Comparison of ENCODE assay signal across 21 cellular contexts in the genomic region with DNA sequence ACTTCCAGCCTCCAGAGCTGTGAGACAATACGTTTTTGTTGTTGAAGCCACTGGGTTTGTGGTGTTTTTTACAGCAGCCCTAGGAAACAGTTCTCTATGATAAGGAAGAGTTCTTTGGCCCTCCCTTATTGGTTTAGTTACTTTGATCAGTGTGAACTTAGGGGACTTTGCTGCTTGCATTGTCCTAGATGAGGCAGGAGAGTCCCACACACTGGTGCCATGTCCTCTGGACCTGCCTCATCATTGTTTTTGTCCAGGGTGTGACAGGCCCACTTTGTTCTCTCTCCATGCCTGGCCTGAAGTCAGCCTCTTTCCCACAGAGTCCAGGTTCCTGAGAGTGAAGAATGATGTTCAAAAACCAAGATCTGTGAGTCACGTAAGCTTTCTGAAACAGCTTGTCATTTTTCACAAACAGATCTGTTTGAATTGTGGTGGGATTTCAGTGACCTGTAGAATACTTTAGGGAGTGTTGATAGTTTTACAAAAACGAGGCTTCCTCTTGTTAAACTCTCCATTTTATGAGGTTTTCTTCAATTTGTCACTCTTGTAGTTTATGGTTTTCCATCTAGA.
"Had no signal": no experiment of that assay in that cellular context is flagged by ENCODE, and none has a peak within 500 bp of the region (broad histone marks: within the 10 kb centered on the region; RNA-seq: fewer than 3 reads in every experiment).

No MANE protein-coding gene starts in this region.

- H3K9me3 ChIP-seq: MG63, SK-N-SH had no signal

- H3K4me3 ChIP-seq: MG63 had no signal

- DNase-seq: Karpas-422, KG1, MG63, NCI-H1092, NCI-H1105 treated with DMSO at 0.1 percent for 48 hours, NCI-H1436, NCI-H187, NCI-H2029, NCI-H2081 treated with DMSO at 0.1 percent for 48 hours, NCI-H2171, NCI-H226, NCI-H446, NCI-H510A, NCI-H524 treated with DMSO at 0.1 percent for 48 hours, NCI-H69, NCI-H774, SHP77, SK-N-SH had no signal

- ATAC-seq: Panc1 had no signal

- H3K36me3 ChIP-seq: MG63 had no signal

- H3K9ac ChIP-seq: SK-N-SH had no signal

- H3K27ac ChIP-seq: HL-60, RWPE1 had no signal

- H3K4me2 ChIP-seq: SK-N-SH had no signal
